ENCODE assay signal across 1 cellular context in the genomic region with DNA sequence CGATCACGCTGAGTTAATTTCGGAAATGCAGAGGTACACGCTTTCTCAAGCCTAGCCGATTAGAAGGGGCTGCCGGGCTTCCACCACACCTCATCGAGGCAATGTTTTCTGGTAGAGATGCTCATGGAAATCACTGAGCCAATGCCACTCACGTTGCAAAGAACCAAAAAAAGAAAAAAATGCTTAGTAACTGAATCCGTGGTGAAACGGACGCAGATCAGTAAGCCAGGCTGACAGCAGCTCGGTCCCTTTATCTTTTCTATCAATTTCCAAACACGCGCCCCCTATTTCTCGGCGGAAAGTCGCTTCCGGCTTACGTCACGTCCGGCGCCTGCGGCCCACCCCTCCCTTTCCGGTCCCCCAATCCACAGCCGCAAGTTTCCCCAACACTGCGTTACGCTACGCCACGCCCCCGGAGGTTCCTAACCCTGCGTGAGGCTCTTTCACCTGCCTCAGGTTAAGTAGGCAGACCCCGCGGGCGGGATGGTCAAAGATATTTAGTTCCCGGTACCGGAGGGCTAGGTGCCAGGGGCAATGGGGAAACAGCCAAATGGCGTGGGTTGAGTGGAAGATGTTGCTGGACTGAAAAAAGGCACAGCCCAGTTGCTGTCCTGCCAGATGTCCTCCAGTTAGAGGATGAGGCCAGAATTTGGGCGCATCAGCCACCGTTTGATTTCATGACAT.
TF ChIP-seq lines count a peak whose summit lies in the region.

A gene with protein sequence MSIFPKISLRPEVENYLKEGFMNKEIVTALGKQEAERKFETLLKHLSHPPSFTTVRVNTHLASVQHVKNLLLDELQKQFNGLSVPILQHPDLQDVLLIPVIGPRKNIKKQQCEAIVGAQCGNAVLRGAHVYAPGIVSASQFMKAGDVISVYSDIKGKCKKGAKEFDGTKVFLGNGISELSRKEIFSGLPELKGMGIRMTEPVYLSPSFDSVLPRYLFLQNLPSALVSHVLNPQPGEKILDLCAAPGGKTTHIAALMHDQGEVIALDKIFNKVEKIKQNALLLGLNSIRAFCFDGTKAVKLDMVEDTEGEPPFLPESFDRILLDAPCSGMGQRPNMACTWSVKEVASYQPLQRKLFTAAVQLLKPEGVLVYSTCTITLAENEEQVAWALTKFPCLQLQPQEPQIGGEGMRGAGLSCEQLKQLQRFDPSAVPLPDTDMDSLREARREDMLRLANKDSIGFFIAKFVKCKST (minus strand): TSS at position 264 of the 684 bp plus-strand sequence. CDS start 384 bp downstream, outside the sequence.

TF ChIP-seq in HepG2, 621 proteins besides CTCF, POLR2A, EP300 and RAD21 (continued from another document and continues in another):
- TF ChIP-seq, protein P1, sequence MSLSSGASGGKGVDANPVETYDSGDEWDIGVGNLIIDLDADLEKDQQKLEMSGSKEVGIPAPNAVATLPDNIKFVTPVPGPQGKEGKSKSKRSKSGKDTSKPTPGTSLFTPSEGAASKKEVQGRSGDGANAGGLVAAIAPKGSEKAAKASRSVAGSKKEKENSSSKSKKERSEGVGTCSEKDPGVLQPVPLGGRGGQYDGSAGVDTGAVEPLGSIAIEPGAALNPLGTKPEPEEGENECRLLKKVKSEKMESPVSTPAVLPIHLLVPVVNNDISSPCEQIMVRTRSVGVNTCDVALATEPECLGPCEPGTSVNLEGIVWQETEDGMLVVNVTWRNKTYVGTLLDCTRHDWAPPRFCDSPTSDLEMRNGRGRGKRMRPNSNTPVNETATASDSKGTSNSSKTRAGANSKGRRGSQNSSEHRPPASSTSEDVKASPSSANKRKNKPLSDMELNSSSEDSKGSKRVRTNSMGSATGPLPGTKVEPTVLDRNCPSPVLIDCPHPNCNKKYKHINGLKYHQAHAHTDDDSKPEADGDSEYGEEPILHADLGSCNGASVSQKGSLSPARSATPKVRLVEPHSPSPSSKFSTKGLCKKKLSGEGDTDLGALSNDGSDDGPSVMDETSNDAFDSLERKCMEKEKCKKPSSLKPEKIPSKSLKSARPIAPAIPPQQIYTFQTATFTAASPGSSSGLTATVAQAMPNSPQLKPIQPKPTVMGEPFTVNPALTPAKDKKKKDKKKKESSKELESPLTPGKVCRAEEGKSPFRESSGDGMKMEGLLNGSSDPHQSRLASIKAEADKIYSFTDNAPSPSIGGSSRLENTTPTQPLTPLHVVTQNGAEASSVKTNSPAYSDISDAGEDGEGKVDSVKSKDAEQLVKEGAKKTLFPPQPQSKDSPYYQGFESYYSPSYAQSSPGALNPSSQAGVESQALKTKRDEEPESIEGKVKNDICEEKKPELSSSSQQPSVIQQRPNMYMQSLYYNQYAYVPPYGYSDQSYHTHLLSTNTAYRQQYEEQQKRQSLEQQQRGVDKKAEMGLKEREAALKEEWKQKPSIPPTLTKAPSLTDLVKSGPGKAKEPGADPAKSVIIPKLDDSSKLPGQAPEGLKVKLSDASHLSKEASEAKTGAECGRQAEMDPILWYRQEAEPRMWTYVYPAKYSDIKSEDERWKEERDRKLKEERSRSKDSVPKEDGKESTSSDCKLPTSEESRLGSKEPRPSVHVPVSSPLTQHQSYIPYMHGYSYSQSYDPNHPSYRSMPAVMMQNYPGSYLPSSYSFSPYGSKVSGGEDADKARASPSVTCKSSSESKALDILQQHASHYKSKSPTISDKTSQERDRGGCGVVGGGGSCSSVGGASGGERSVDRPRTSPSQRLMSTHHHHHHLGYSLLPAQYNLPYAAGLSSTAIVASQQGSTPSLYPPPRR (CRISPR knock-in tag; IDR thresholded peaks at IDR 0.05; ENCODE audit: borderline replicate concordance): peak; percentile 29; the same call in 1 of the 2 replicates
- TF ChIP-seq ZNF232 (CRISPR knock-in tag; IDR thresholded peaks at IDR 0.05; ENCODE audit: borderline replicate concordance): no peak
- TF ChIP-seq, protein P2, sequence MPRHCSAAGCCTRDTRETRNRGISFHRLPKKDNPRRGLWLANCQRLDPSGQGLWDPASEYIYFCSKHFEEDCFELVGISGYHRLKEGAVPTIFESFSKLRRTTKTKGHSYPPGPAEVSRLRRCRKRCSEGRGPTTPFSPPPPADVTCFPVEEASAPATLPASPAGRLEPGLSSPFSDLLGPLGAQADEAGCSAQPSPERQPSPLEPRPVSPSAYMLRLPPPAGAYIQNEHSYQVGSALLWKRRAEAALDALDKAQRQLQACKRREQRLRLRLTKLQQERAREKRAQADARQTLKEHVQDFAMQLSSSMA (CRISPR knock-in tag; IDR thresholded peaks at IDR 0.05): peak; percentile 82
- TF ChIP-seq, protein P3, sequence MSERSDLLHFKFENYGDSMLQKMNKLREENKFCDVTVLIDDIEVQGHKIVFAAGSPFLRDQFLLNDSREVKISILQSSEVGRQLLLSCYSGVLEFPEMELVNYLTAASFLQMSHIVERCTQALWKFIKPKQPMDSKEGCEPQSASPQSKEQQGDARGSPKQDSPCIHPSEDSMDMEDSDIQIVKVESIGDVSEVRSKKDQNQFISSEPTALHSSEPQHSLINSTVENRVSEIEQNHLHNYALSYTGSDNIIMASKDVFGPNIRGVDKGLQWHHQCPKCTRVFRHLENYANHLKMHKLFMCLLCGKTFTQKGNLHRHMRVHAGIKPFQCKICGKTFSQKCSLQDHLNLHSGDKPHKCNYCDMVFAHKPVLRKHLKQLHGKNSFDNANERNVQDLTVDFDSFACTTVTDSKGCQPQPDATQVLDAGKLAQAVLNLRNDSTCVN (CRISPR knock-in tag; IDR thresholded peaks at IDR 0.05; ENCODE audit: borderline replicate concordance): no peak
- no peak for TF ChIP-seq RCOR2 (CRISPR knock-in tag; IDR thresholded peaks at IDR 0.05)
- TF ChIP-seq, protein P4, sequence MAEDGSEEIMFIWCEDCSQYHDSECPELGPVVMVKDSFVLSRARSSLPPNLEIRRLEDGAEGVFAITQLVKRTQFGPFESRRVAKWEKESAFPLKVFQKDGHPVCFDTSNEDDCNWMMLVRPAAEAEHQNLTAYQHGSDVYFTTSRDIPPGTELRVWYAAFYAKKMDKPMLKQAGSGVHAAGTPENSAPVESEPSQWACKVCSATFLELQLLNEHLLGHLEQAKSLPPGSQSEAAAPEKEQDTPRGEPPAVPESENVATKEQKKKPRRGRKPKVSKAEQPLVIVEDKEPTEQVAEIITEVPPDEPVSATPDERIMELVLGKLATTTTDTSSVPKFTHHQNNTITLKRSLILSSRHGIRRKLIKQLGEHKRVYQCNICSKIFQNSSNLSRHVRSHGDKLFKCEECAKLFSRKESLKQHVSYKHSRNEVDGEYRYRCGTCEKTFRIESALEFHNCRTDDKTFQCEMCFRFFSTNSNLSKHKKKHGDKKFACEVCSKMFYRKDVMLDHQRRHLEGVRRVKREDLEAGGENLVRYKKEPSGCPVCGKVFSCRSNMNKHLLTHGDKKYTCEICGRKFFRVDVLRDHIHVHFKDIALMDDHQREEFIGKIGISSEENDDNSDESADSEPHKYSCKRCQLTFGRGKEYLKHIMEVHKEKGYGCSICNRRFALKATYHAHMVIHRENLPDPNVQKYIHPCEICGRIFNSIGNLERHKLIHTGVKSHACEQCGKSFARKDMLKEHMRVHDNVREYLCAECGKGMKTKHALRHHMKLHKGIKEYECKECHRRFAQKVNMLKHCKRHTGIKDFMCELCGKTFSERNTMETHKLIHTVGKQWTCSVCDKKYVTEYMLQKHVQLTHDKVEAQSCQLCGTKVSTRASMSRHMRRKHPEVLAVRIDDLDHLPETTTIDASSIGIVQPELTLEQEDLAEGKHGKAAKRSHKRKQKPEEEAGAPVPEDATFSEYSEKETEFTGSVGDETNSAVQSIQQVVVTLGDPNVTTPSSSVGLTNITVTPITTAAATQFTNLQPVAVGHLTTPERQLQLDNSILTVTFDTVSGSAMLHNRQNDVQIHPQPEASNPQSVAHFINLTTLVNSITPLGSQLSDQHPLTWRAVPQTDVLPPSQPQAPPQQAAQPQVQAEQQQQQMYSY (CRISPR knock-in tag; IDR thresholded peaks at IDR 0.05): no peak
- TF ChIP-seq, protein P5, sequence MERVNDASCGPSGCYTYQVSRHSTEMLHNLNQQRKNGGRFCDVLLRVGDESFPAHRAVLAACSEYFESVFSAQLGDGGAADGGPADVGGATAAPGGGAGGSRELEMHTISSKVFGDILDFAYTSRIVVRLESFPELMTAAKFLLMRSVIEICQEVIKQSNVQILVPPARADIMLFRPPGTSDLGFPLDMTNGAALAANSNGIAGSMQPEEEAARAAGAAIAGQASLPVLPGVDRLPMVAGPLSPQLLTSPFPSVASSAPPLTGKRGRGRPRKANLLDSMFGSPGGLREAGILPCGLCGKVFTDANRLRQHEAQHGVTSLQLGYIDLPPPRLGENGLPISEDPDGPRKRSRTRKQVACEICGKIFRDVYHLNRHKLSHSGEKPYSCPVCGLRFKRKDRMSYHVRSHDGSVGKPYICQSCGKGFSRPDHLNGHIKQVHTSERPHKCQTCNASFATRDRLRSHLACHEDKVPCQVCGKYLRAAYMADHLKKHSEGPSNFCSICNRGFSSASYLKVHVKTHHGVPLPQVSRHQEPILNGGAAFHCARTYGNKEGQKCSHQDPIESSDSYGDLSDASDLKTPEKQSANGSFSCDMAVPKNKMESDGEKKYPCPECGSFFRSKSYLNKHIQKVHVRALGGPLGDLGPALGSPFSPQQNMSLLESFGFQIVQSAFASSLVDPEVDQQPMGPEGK (CRISPR knock-in tag; IDR thresholded peaks at IDR 0.05): peak; percentile 65
- TF ChIP-seq ZFY (CRISPR knock-in tag; IDR thresholded peaks at IDR 0.05): no peak; the same call in 1 of the 2 replicates
- TF ChIP-seq, protein P6, sequence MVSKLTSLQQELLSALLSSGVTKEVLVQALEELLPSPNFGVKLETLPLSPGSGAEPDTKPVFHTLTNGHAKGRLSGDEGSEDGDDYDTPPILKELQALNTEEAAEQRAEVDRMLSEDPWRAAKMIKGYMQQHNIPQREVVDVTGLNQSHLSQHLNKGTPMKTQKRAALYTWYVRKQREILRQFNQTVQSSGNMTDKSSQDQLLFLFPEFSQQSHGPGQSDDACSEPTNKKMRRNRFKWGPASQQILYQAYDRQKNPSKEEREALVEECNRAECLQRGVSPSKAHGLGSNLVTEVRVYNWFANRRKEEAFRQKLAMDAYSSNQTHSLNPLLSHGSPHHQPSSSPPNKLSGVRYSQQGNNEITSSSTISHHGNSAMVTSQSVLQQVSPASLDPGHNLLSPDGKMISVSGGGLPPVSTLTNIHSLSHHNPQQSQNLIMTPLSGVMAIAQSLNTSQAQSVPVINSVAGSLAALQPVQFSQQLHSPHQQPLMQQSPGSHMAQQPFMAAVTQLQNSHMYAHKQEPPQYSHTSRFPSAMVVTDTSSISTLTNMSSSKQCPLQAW (CRISPR knock-in tag; IDR thresholded peaks at IDR 0.05): peak; percentile 86
- TF ChIP-seq, protein P7, sequence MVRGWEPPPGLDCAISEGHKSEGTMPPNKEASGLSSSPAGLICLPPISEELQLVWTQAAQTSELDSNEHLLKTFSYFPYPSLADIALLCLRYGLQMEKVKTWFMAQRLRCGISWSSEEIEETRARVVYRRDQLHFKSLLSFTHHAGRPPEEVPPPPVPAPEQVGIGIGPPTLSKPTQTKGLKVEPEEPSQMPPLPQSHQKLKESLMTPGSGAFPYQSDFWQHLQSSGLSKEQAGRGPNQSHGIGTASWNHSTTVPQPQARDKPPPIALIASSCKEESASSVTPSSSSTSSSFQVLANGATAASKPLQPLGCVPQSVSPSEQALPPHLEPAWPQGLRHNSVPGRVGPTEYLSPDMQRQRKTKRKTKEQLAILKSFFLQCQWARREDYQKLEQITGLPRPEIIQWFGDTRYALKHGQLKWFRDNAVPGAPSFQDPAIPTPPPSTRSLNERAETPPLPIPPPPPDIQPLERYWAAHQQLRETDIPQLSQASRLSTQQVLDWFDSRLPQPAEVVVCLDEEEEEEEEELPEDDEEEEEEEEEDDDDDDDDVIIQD (CRISPR knock-in tag; IDR thresholded peaks at IDR 0.05; ENCODE audit: low read depth): 0 out of 2 replicates have a peak, but pooled peaks have one; percentile 37
- no peak for TF ChIP-seq ZNF776 (CRISPR knock-in tag; IDR thresholded peaks at IDR 0.05)
- TF ChIP-seq, protein P8, sequence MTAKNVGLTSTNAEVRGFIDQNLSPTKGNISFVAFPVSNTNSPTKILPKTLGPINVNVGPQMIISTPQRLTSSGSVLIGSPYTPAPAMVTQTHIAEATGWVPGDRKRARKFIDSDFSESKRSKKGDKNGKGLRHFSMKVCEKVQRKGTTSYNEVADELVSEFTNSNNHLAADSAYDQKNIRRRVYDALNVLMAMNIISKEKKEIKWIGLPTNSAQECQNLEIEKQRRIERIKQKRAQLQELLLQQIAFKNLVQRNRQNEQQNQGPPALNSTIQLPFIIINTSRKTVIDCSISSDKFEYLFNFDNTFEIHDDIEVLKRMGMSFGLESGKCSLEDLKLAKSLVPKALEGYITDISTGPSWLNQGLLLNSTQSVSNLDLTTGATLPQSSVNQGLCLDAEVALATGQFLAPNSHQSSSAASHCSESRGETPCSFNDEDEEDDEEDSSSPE (CRISPR knock-in tag; IDR thresholded peaks at IDR 0.05): peak; percentile 89
- TF ChIP-seq CEBPG (CRISPR knock-in tag; IDR thresholded peaks at IDR 0.05): 0 out of 2 replicates have a peak, but pooled peaks have one; percentile 7
- peak; percentile 86; the same call in 1 of the 2 replicates for TF ChIP-seq HOXA3 (CRISPR knock-in tag; IDR thresholded peaks at IDR 0.05)
- TF ChIP-seq PHF20 (CRISPR knock-in tag; IDR thresholded peaks at IDR 0.05): peak; percentile 90
- no peak for TF ChIP-seq GZF1 (CRISPR knock-in tag; IDR thresholded peaks at IDR 0.05)
- no peak for TF ChIP-seq MYNN (CRISPR knock-in tag; IDR thresholded peaks at IDR 0.05; ENCODE audit: low read depth)
- TF ChIP-seq KLF12 (CRISPR knock-in tag; IDR thresholded peaks at IDR 0.05; ENCODE audit: borderline replicate concordance): no peak
- TF ChIP-seq ZNF883 (CRISPR knock-in tag; IDR thresholded peaks at IDR 0.05; ENCODE audit: not compliant biosample characterization): no peak
- TF ChIP-seq TEAD3 (CRISPR knock-in tag; optimal IDR thresholded peaks at IDR 0.05; ENCODE audit: borderline replicate concordance): peak; percentile 55
- TF ChIP-seq CREB1 (IDR thresholded peaks at IDR 0.05): peak; percentile 96
- TF ChIP-seq CREB1 (CRISPR knock-in tag; IDR thresholded peaks at IDR 0.05): peak; percentile 98
- TF ChIP-seq ZFP36L1 (CRISPR knock-in tag; IDR thresholded peaks at IDR 0.05): peak; percentile 55; the same call in 1 of the 2 replicates
- TF ChIP-seq RELA (CRISPR knock-in tag; IDR thresholded peaks at IDR 0.05): peak; percentile 28; the same call in 1 of the 2 replicates
- no peak for TF ChIP-seq ZNF562 (CRISPR knock-in tag; IDR thresholded peaks at IDR 0.05; ENCODE audit: borderline replicate concordance)
- TF ChIP-seq ZNF761 (CRISPR knock-in tag; conservative IDR thresholded peaks at IDR 0.05): no peak
- TF ChIP-seq, protein P9, sequence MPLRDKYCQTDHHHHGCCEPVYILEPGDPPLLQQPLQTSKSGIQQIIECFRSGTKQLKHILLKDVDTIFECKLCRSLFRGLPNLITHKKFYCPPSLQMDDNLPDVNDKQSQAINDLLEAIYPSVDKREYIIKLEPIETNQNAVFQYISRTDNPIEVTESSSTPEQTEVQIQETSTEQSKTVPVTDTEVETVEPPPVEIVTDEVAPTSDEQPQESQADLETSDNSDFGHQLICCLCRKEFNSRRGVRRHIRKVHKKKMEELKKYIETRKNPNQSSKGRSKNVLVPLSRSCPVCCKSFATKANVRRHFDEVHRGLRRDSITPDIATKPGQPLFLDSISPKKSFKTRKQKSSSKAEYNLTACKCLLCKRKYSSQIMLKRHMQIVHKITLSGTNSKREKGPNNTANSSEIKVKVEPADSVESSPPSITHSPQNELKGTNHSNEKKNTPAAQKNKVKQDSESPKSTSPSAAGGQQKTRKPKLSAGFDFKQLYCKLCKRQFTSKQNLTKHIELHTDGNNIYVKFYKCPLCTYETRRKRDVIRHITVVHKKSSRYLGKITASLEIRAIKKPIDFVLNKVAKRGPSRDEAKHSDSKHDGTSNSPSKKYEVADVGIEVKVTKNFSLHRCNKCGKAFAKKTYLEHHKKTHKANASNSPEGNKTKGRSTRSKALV (CRISPR knock-in tag; IDR thresholded peaks at IDR 0.05): no peak
- no peak for TF ChIP-seq ZNF790 (CRISPR knock-in tag; IDR thresholded peaks at IDR 0.05; ENCODE audit: borderline replicate concordance)
- TF ChIP-seq ZNF772 (CRISPR knock-in tag; IDR thresholded peaks at IDR 0.05): peak; percentile 69
- TF ChIP-seq ZNF33A (CRISPR knock-in tag; IDR thresholded peaks at IDR 0.05; ENCODE audit: borderline replicate concordance): peak; percentile 19; the same call in 1 of the 2 replicates
- TF ChIP-seq ZNF614 (CRISPR knock-in tag; IDR thresholded peaks at IDR 0.05; ENCODE audit: borderline replicate concordance): peak; percentile 28; the same call in 1 of the 2 replicates
- TF ChIP-seq ARID2 (CRISPR knock-in tag; IDR thresholded peaks at IDR 0.05; ENCODE audit: borderline replicate concordance): peak; percentile 48; the same call in 1 of the 2 replicates
